In genomic region chr2:231900486-231900942, GRCh38 we compare ENCODE assay signal across 8 cellular contexts. TPM values are rescaled to one million over a fixed set of nuclear protein-coding genes. Genes with fewer than 3 reads are reported as not detected.
A peak's percentile ranks its signal among the peaks of the same experiment; 100 is the strongest.
DNase-seq lines count a peak whose midpoint lies in the region; ATAC-seq and TF ChIP-seq lines count a peak whose summit lies in the region.

No MANE protein-coding gene starts in this region.

- no peak overlapping the region for H3K27ac Mint-ChIP-seq in CD4-positive, CD25-positive, alpha-beta regulatory T cell

- peak; percentile 68 to 83 (median 76) for TF ChIP-seq CTCF in adrenal gland (IDR thresholded peaks at IDR 0.05)
- peak; percentile 32 to 67 (median 58) for TF ChIP-seq CTCF in gastrocnemius medialis (IDR thresholded peaks at IDR 0.05 in 4 of 5, conservative IDR thresholded peaks at IDR 0.05 in 1 of 5)

- DNase-seq in CD4-positive, CD25-positive, alpha-beta regulatory T cell: peak in 2 of 3 donors; percentile 9 to 47
- DNase-seq in SKM-1 treated with dmso at 0.1 percent for 144 hours (lab: John Stamatoyannopoulos, UW; ENCODE audit: unreplicated experiment): peak; percentile 40
- peak; percentile 74 to 89 (median 83) for DNase-seq in adrenal gland
- peak; percentile 70 for DNase-seq in hepatic stellate cell (ENCODE audit: low spot score)
- DNase-seq in gastrocnemius medialis: peak; percentile 10 to 53
- DNase-seq in NCI-H1436 treated with DMSO at 0.1 percent for 48 hours (lab: John Stamatoyannopoulos, UW): no peak

- no peaks in the 10 kb centered on the region for H3K36me3 Mint-ChIP-seq in CD4-positive, CD25-positive, alpha-beta regulatory T cell

- H3K9me3 ChIP-seq in CD4-positive, CD25-positive, alpha-beta regulatory T cell (ENCODE audit: control insufficient read depth in 2 of 2, low read length in 2 of 2): no peaks in the 10 kb centered on the region
- H3K9me3 ChIP-seq in adrenal gland (replicated peaks in 1 of 3): no peaks in the 10 kb centered on the region
- no peaks in the 10 kb centered on the region for H3K9me3 ChIP-seq in gastrocnemius medialis

- H3K36me3 ChIP-seq in CD4-positive, CD25-positive, alpha-beta regulatory T cell (ENCODE audit: control insufficient read depth, insufficient read depth, low read length): no peaks in the 10 kb centered on the region
- no peaks in the 10 kb centered on the region for H3K36me3 ChIP-seq in adrenal gland (replicated peaks in 1 of 2)
- no peaks in the 10 kb centered on the region for H3K36me3 ChIP-seq in gastrocnemius medialis

- ATAC-seq in CD4-positive, CD25-positive, alpha-beta regulatory T cell (ENCODE audit: low read depth in 2 of 2): no peak
- peak; percentile 49 for ATAC-seq in HG03342 (IDR thresholded peaks at IDR 0.05; ENCODE audit: unreplicated experiment)
- ATAC-seq in gastrocnemius medialis: peak in 1 of 2 donors; percentile 75
- ATAC-seq in GM21576 (IDR thresholded peaks at IDR 0.05; ENCODE audit: unreplicated experiment): no peak

- peaks cover 19% of the 10 kb centered on the region for H3K27me3 Mint-ChIP-seq in CD4-positive, CD25-positive, alpha-beta regulatory T cell

- H3K4me3 Mint-ChIP-seq in CD4-positive, CD25-positive, alpha-beta regulatory T cell: no peak overlapping the region

- H3K9me3 Mint-ChIP-seq in CD4-positive, CD25-positive, alpha-beta regulatory T cell: peaks cover 0 to 2% (median 0%) of the 10 kb centered on the region in 7 donors

- no peak overlapping the region for H3K27ac ChIP-seq in CD4-positive, CD25-positive, alpha-beta regulatory T cell (ENCODE audit: insufficient read depth, low read length, poor library complexity, severe bottlenecking)
- H3K27ac ChIP-seq in adrenal gland (no peak overlapping the region), gastrocnemius medialis (no peak overlapping the region)

- WGBS in adrenal gland, 4 donors: 20 to 27% (median 25%) methylated on average over 11 to 22 of the region's 22 CpGs

- H3K27me3 ChIP-seq in CD4-positive, CD25-positive, alpha-beta regulatory T cell (ENCODE audit: control insufficient read depth, insufficient read depth, low read length): no peaks in the 10 kb centered on the region
- H3K27me3 ChIP-seq in adrenal gland (no peaks in the 10 kb centered on the region), gastrocnemius medialis (no peaks in the 10 kb centered on the region)

- H3K4me1 Mint-ChIP-seq in CD4-positive, CD25-positive, alpha-beta regulatory T cell: no peaks in the 10 kb centered on the region

- in situ Hi-C loops in gastrocnemius medialis (cut with MboI; ENCODE audit: low sequenced_read_pairs in 4 of 4): loop anchor here (10.0 to 25.0 kb wide), 5 partner anchors 412 to 612 kb away; partner anchors contain the start of gene PRSS56 (in 1 of the 4)

- H3K4me3 ChIP-seq in CD4-positive, CD25-positive, alpha-beta regulatory T cell (ENCODE audit: low read depth, low read length): no peak overlapping the region
- H3K4me3 ChIP-seq in adrenal gland (no peak overlapping the region), gastrocnemius medialis (no peak overlapping the region)

- H3K4me1 ChIP-seq in CD4-positive, CD25-positive, alpha-beta regulatory T cell (ENCODE audit: control insufficient read depth, insufficient read depth, low read length, poor library complexity, severe bottlenecking): no peaks in the 10 kb centered on the region
- H3K4me1 ChIP-seq in adrenal gland (replicated peaks in 1 of 2) (no peaks in the 10 kb centered on the region), gastrocnemius medialis (no peaks in the 10 kb centered on the region)

- no peak for TF ChIP-seq POLR2A in adrenal gland (IDR thresholded peaks at IDR 0.05)
- TF ChIP-seq POLR2A in gastrocnemius medialis (IDR thresholded peaks at IDR 0.05): no peak

- intact Hi-C loops in adrenal gland (cut with DNase I) (loop anchor here (5.0 to 10.0 kb wide), 2 partner anchors 537 to 624 kb away; partner anchors contain the start of genes CHRND (in 1 of the 2) and PRSS56 (in 1 of the 2)), gastrocnemius medialis (cut with DNase I; ENCODE audit: low total_unique reads) (no loop called here)

RNA-seq across cellular contexts. Expression of gene NPPC, which starts 25.7 kb away (rescaled TPM):
- total RNA-seq in CD4-positive, CD25-positive, alpha-beta regulatory T cell: not detected
- polyA plus RNA-seq in CD4-positive, CD25-positive, alpha-beta regulatory T cell: not detected
- total RNA-seq in adrenal gland: under 1 TPM in 1 of 8 donors, not detected in 7; 0.74 TPM
- under 1 TPM in 1 of 3 donors, not detected in 2; 0.13 TPM for polyA plus RNA-seq in adrenal gland
- not detected for total RNA-seq in gastrocnemius medialis
